Comparison of ENCODE assay signal across 8 cellular contexts in genomic region chr1:26034504-26035202, GRCh38. TPM values are rescaled to one million over a fixed set of nuclear protein-coding genes. Genes with fewer than 3 reads are reported as not detected.
A peak's percentile ranks its signal among the peaks of the same experiment; 100 is the strongest.
DNase-seq lines count a peak whose midpoint lies in the region; ATAC-seq and TF ChIP-seq lines count a peak whose summit lies in the region.

No MANE protein-coding gene starts in this region.

- peaks cover 12% of the 10 kb centered on the region; the same call in 1 of the 2 replicates for H3K4me1 ChIP-seq in HUES6 (ENCODE audit: control insufficient read depth, insufficient read depth, low read length)
- H3K4me1 ChIP-seq in mononuclear cell (ENCODE audit: insufficient read depth, low read length), result peaks cover 11% of the 10 kb centered on the region

- TF ChIP-seq CTCF in brain (conservative IDR thresholded peaks at IDR 0.05), result no peak
- no peak for TF ChIP-seq CTCF in GM10266 (IDR thresholded peaks at IDR 0.05; ENCODE audit: control insufficient read depth, insufficient read depth, low read depth, missing control alignments)

- H3K36me3 ChIP-seq in HUES6 (ENCODE audit: control insufficient read depth, insufficient read depth, low read length), result no peaks in the 10 kb centered on the region

- H3K9me3 ChIP-seq in HUES6 (ENCODE audit: control insufficient read depth, insufficient read depth, low read depth, low read length) (no peaks in the 10 kb centered on the region), mononuclear cell (ENCODE audit: low read depth, low read length) (no peaks in the 10 kb centered on the region)

- H3K4me3 Mint-ChIP-seq in brain, result peak overlapping the region; percentile 95 to 98 (median 96)

- H3K36me3 Mint-ChIP-seq in brain, result no peaks in the 10 kb centered on the region

- peaks cover 16% of the 10 kb centered on the region for H3K4me1 Mint-ChIP-seq in brain

- ATAC-seq in GM18870 (IDR thresholded peaks at IDR 0.05; ENCODE audit: unreplicated experiment) (no peak), HG02678 (IDR thresholded peaks at IDR 0.05; ENCODE audit: unreplicated experiment) (no peak)

- H3K27me3 Mint-ChIP-seq in brain, result peaks cover 7% of the 10 kb centered on the region

- peak overlapping the region; percentile 5 for H3K9ac ChIP-seq in HUES6 (ENCODE audit: low read length)

- no peaks in the 10 kb centered on the region for H3K9me3 Mint-ChIP-seq in brain

- no peak overlapping the region for H3K27ac ChIP-seq in HUES6 (ENCODE audit: low read depth, low read length)

- peak overlapping the region; percentile 86 for H3K4me3 ChIP-seq in HUES6 (ENCODE audit: low read depth, low read length)
- H3K4me3 ChIP-seq in mononuclear cell (ENCODE audit: low read length), result peak overlapping the region; percentile 89

- DNase-seq in ACHN (peak; percentile 15), GM10266 (ENCODE audit: extremely low spot score) (no peak), midbrain (lab: John Stamatoyannopoulos, UW) (no peak)

- peaks cover 58% of the 10 kb centered on the region for H3K27me3 ChIP-seq in HUES6 (ENCODE audit: control insufficient read depth, insufficient read depth, low read length)
- H3K27me3 ChIP-seq in mononuclear cell (ENCODE audit: insufficient read depth, low read length), result no peaks in the 10 kb centered on the region

- in situ Hi-C loops in ACHN (cut with HindIII; ENCODE audit: low pct_ligation_motif_present, low pct_unique_long_range_greater_than_20kb, low sequenced_read_pairs), result no loop called here

- H3K27ac Mint-ChIP-seq in brain, result peak overlapping the region in 4 of 5 experiments; percentile 43 to 86 (median 64)

RNA-seq across cellular contexts. Expression of gene SLC30A2, which starts 11.3 kb away (rescaled TPM):
- polyA plus RNA-seq in brain (ENCODE audit: insufficient read depth, low read depth, low replicate concordance), result not detected
- not detected for total RNA-seq in mononuclear cell

RNA-seq across cellular contexts. Expression of gene EXTL1, which starts 13.1 kb away (rescaled TPM):
- polyA plus RNA-seq in brain (ENCODE audit: insufficient read depth, low read depth, low replicate concordance), result 6.9 TPM
- under 0.01 TPM for total RNA-seq in mononuclear cell

RNA-seq across cellular contexts. Expression of gene TRIM63, which starts 32.8 kb away (rescaled TPM):
- 0.54 TPM for polyA plus RNA-seq in brain (ENCODE audit: insufficient read depth, low read depth, low replicate concordance)
- not detected for total RNA-seq in mononuclear cell

RNA-seq across cellular contexts. Expression of gene PAFAH2, which starts 36.8 kb away (rescaled TPM):
- 8.7 TPM for polyA plus RNA-seq in brain (ENCODE audit: insufficient read depth, low read depth, low replicate concordance)
- 5.8 TPM for total RNA-seq in mononuclear cell
